ENCODE assay signal across 9 cellular contexts in genomic region chr1:202029171-202029665, GRCh38. TPM values are rescaled to one million over a fixed set of nuclear protein-coding genes. Genes with fewer than 3 reads are reported as not detected.
DNase-seq lines count a peak whose midpoint lies in the region; ATAC-seq and TF ChIP-seq lines count a peak whose summit lies in the region.
"Had no signal": no experiment of that assay in that cellular context is flagged by ENCODE, and none has a peak within 500 bp of the region (broad histone marks: within the 10 kb centered on the region; RNA-seq: fewer than 3 reads in every experiment).

No MANE protein-coding gene starts in this region.

- DNase-seq in AG04450 (ENCODE audit: low read depth, low spot score), result peak; percentile 33
- DNase-seq in HPDE6-E6E7 (ENCODE audit: extremely low spot score), result peak; percentile 77
- no peak for DNase-seq in RWPE2 (ENCODE audit: low spot score)
- peak; percentile 86 to 91 for DNase-seq in foreskin keratinocyte
- no peak for DNase-seq in stimulated activated naive CD4-positive, alpha-beta T cell (lab: John Stamatoyannopoulos, UW)
- DNase-seq in activated gamma-delta T cell (lab: John Stamatoyannopoulos, UW), result no peak
- DNase-seq: activated CD4-positive, alpha-beta T cell treated with anti-CD3 and anti-CD28 coated beads, Interleukin-2, amount 50 U/mL, for 48 hours had no signal

- POLR2A ChIA-PET in AG04450 (lab: Yijun Ruan, JAX), result no interaction called here

- H3K36me3 ChIP-seq in RWPE2 (ENCODE audit: low read depth), result no peaks in the 10 kb centered on the region

- H3K9me3 ChIP-seq in AG04450 (ENCODE audit: control insufficient read depth, insufficient read depth, low read length) (no peaks in the 10 kb centered on the region), RWPE2 (ENCODE audit: severe bottlenecking) (no peaks in the 10 kb centered on the region)

- H3K4me3 ChIP-seq in AG04450 (ENCODE audit: low read depth, low read length) (no peak overlapping the region), RWPE2 (ENCODE audit: severe bottlenecking) (no peak overlapping the region)

- ATAC-seq in RWPE2 (ENCODE audit: low read depth) (peak; percentile 96), foreskin keratinocyte (peak; percentile 88), GM19324 (IDR thresholded peaks at IDR 0.05; ENCODE audit: low FRiP score, unreplicated experiment) (no peak), GM21390 (IDR thresholded peaks at IDR 0.05; ENCODE audit: unreplicated experiment) (no peak)

- TF ChIP-seq CTCF in AG04450 (IDR thresholded peaks at IDR 0.05; ENCODE audit: low read depth, low read length) (no peak), RWPE2 (IDR thresholded peaks at IDR 0.05; ENCODE audit: poor library complexity, severe bottlenecking) (no peak), foreskin keratinocyte (conservative IDR thresholded peaks at IDR 0.05) (no peak)

- CTCF ChIA-PET in AG04450 (lab: Charles Lee), result interaction anchor here (1.3 kb wide), 1 partner anchor 125 kb away, joined by 4 read pairs; no protein-coding TSS in a partner anchor

- H3K27me3 ChIP-seq in AG04450 (ENCODE audit: control insufficient read depth, insufficient read depth, low read length), result no peaks in the 10 kb centered on the region
- H3K27me3 ChIP-seq in RWPE2 (ENCODE audit: insufficient read depth, poor library complexity, severe bottlenecking), result no peaks in the 10 kb centered on the region
- peaks cover 2% of the 10 kb centered on the region for H3K27me3 ChIP-seq in foreskin keratinocyte

- H3K27ac ChIP-seq in AG04450 (ENCODE audit: low read depth, low read length), result peak overlapping the region; percentile 47
- no peak overlapping the region for H3K27ac ChIP-seq in RWPE2 (ENCODE audit: poor library complexity, severe bottlenecking)
- H3K27ac ChIP-seq in foreskin keratinocyte, result peak overlapping the region; percentile 85

- peaks cover 12% of the 10 kb centered on the region for H3K4me1 ChIP-seq in RWPE2 (ENCODE audit: insufficient read depth, poor library complexity, severe bottlenecking)
- H3K4me1 ChIP-seq in foreskin keratinocyte, result peaks cover 5% of the 10 kb centered on the region

RNA-seq across cellular contexts. Expression of gene ELF3, which starts 18.8 kb away (rescaled TPM):
- polyA plus RNA-seq in AG04450 (2011; rRNA removed) (0.12 and 0.72 TPM in 2 replicates), foreskin keratinocyte (0.04 TPM in 1 of 2 replicates, not detected in the other)
- polyA minus RNA-seq in AG04450 (2011; rRNA and poly(A)+ RNA removed), result 0.18 and 0.22 TPM in 2 replicates
- 0.04 and 0.07 TPM in 2 replicates for total RNA-seq in foreskin keratinocyte

RNA-seq across cellular contexts. Expression of gene RNPEP, which starts 46.8 kb away (rescaled TPM):
- 86.8 and 89.0 TPM in 2 replicates for polyA plus RNA-seq in AG04450 (2011; rRNA removed)
- polyA minus RNA-seq in AG04450 (2011; rRNA and poly(A)+ RNA removed), result 52.7 and 53.0 TPM in 2 replicates
- 75.0 and 79.3 TPM in 2 replicates for total RNA-seq in foreskin keratinocyte
- polyA plus RNA-seq in foreskin keratinocyte, result 82.4 and 97.4 TPM in 2 replicates

Comparison
In these comparisons a context has a peak if more than half of its experiments do, and no peak if none do; other contexts are left out.
1. DNase-seq: peak in AG04450 (single experiment), HPDE6-E6E7 (single experiment) and foreskin keratinocyte (2 of 2); none in RWPE2 (single experiment), stimulated activated naive CD4-positive, alpha-beta T cell (0 of 6) and activated gamma-delta T cell (single experiment).
2. ATAC-seq: peak in RWPE2 (single experiment) and foreskin keratinocyte (single experiment); none in GM19324 (single experiment) and GM21390 (single experiment).